ENCODE assay signal across 11 cellular contexts in genomic region chr3:142866841-142867631, GRCh38. TPM values are rescaled to one million over a fixed set of nuclear protein-coding genes. Genes with fewer than 3 reads are reported as not detected.
A peak's percentile ranks its signal among the peaks of the same experiment; 100 is the strongest.
DNase-seq lines count a peak whose midpoint lies in the region; ATAC-seq and TF ChIP-seq lines count a peak whose summit lies in the region.
"Had no signal": no experiment of that assay in that cellular context is flagged by ENCODE, and none has a peak within 500 bp of the region (broad histone marks: within the 10 kb centered on the region; RNA-seq: fewer than 3 reads in every experiment).

No MANE protein-coding gene starts in this region.

- H3K27ac Mint-ChIP-seq in activated CD4-positive, alpha-beta T cell treated with anti-CD3 and anti-CD28 coated beads, Interleukin-2, amount 10 ng/mL, durations not matched to agents 7 days and 5 days, result no peak overlapping the region
- H3K27ac Mint-ChIP-seq: activated naive CD8-positive, alpha-beta T cell treated with anti-CD3 and anti-CD28 coated beads for 36 hours; CD4-positive, CD25-positive, alpha-beta regulatory T cell had no signal

- TF ChIP-seq POLR2A in adrenal gland (IDR thresholded peaks at IDR 0.05), result no peak

- DNase-seq in DMS 273 (lab: John Stamatoyannopoulos, UW; ENCODE audit: unreplicated experiment), result peak; percentile 87
- DNase-seq in NCI-H1105 (lab: John Stamatoyannopoulos, UW), result peak; percentile 60
- peak; percentile 9 for DNase-seq in RPMI7951 (ENCODE audit: low read depth)
- no peak for DNase-seq in activated CD4-positive, alpha-beta T cell treated with anti-CD3 and anti-CD28 coated beads, Interleukin-2, amount 10 ng/mL, durations not matched to agents 7 days and 5 days
- no peak for DNase-seq in adrenal gland
- no peak for DNase-seq in D341Med (ENCODE audit: low spot score)
- DNase-seq: activated naive CD8-positive, alpha-beta T cell treated with anti-CD3 and anti-CD28 coated beads for 36 hours; CD4-positive, CD25-positive, alpha-beta regulatory T cell; KG1 had no signal

- 67 to 79% (median 71%) methylated on average over 9 of the region's 9 CpGs for WGBS in adrenal gland, 4 donors

- ATAC-seq in GM18520 (IDR thresholded peaks at IDR 0.05; ENCODE audit: unreplicated experiment), result no peak

- no peak overlapping the region for H3K9ac ChIP-seq in iPS-20b (ENCODE audit: low read depth, low read length)

- no peaks in the 10 kb centered on the region for H3K27me3 ChIP-seq in iPS-20b (ENCODE audit: insufficient read depth, low read length)
- H3K27me3 ChIP-seq in adrenal gland, result no peaks in the 10 kb centered on the region

- no peaks in the 10 kb centered on the region for H3K9me3 Mint-ChIP-seq in activated CD4-positive, alpha-beta T cell treated with anti-CD3 and anti-CD28 coated beads, Interleukin-2, amount 10 ng/mL, durations not matched to agents 7 days and 5 days
- H3K9me3 Mint-ChIP-seq: activated naive CD8-positive, alpha-beta T cell treated with anti-CD3 and anti-CD28 coated beads for 36 hours had no signal

- TF ChIP-seq CTCF in adrenal gland (IDR thresholded peaks at IDR 0.05), result no peak

- no peak overlapping the region for H3K27ac ChIP-seq in iPS-20b (ENCODE audit: low read length)
- no peak overlapping the region for H3K27ac ChIP-seq in adrenal gland

- intact Hi-C loops in adrenal gland (cut with DNase I), result no loop called here

- H3K4me1 ChIP-seq in iPS-20b (ENCODE audit: insufficient read depth, low read length) (peaks cover 49% of the 10 kb centered on the region), adrenal gland (replicated peaks in 1 of 2) (no peaks in the 10 kb centered on the region)

- H3K4me3 ChIP-seq in iPS-20b (ENCODE audit: low read length), result peak overlapping the region; percentile 32; the same call in 1 of the 2 replicates
- no peak overlapping the region for H3K4me3 ChIP-seq in adrenal gland

- no peaks in the 10 kb centered on the region for H3K9me3 ChIP-seq in iPS-20b (ENCODE audit: insufficient read depth, low read depth, low read length)
- H3K9me3 ChIP-seq in adrenal gland (replicated peaks in 1 of 3), result no peaks in the 10 kb centered on the region

- POLR2A ChIA-PET in activated CD4-positive, alpha-beta T cell treated with anti-CD3 and anti-CD28 coated beads, Interleukin-2, amount 10 ng/mL, durations not matched to agents 7 days and 5 days (lab: Charles Lee), result no interaction called here

- CTCF ChIA-PET in activated CD4-positive, alpha-beta T cell treated with anti-CD3 and anti-CD28 coated beads, Interleukin-2, amount 10 ng/mL, durations not matched to agents 7 days and 5 days (lab: Charles Lee), result interaction anchor here (0.6 kb wide), 1 partner anchor 38 kb away, joined by 4 read pairs; no protein-coding TSS in a partner anchor

- H3K36me3 Mint-ChIP-seq in activated CD4-positive, alpha-beta T cell treated with anti-CD3 and anti-CD28 coated beads, Interleukin-2, amount 10 ng/mL, durations not matched to agents 7 days and 5 days (ENCODE audit: low read depth), result no peaks in the 10 kb centered on the region
- H3K36me3 Mint-ChIP-seq: activated naive CD8-positive, alpha-beta T cell treated with anti-CD3 and anti-CD28 coated beads for 36 hours; CD4-positive, CD25-positive, alpha-beta regulatory T cell had no signal

- no peaks in the 10 kb centered on the region for H3K36me3 ChIP-seq in iPS-20b (ENCODE audit: insufficient read depth, low read depth, low read length)
- H3K36me3 ChIP-seq in adrenal gland (replicated peaks in 1 of 2), result no peaks in the 10 kb centered on the region

- H3K4me3 Mint-ChIP-seq in activated CD4-positive, alpha-beta T cell treated with anti-CD3 and anti-CD28 coated beads, Interleukin-2, amount 10 ng/mL, durations not matched to agents 7 days and 5 days, result no peak overlapping the region
- H3K4me3 Mint-ChIP-seq: activated naive CD8-positive, alpha-beta T cell treated with anti-CD3 and anti-CD28 coated beads for 36 hours; CD4-positive, CD25-positive, alpha-beta regulatory T cell had no signal

- H3K4me1 Mint-ChIP-seq in activated CD4-positive, alpha-beta T cell treated with anti-CD3 and anti-CD28 coated beads, Interleukin-2, amount 10 ng/mL, durations not matched to agents 7 days and 5 days, result peaks cover 10% of the 10 kb centered on the region

- H3K27me3 Mint-ChIP-seq in activated CD4-positive, alpha-beta T cell treated with anti-CD3 and anti-CD28 coated beads, Interleukin-2, amount 10 ng/mL, durations not matched to agents 7 days and 5 days, result peaks cover 8% of the 10 kb centered on the region

RNA-seq across cellular contexts. Expression of gene PCOLCE2, which starts 21.8 kb away (rescaled TPM):
- 2.1 and 2.8 TPM in 2 replicates for total RNA-seq in RPMI7951 (2014; rRNA removed; shearing (Covaris generic))
- total RNA-seq in activated CD4-positive, alpha-beta T cell treated with anti-CD3 and anti-CD28 coated beads, Interleukin-2, amount 10 ng/mL, durations not matched to agents 7 days and 5 days, result not detected
- 1 to 10 TPM; 1.4 to 9.8 (median 3.5) TPM for total RNA-seq in adrenal gland
- polyA plus RNA-seq in adrenal gland, result 10 to 100 TPM in 1 of 3 donors, 1 to 10 TPM in 2; 4.6 to 18.2 (median 5.3) TPM
- total RNA-seq: CD4-positive, CD25-positive, alpha-beta regulatory T cell had no signal
- polyA plus RNA-seq: CD4-positive, CD25-positive, alpha-beta regulatory T cell had no signal

Comparison
In these comparisons a context has a peak if more than half of its experiments do, and no peak if none do; other contexts are left out.
1. DNase-seq: peak in DMS 273 (single experiment), NCI-H1105 (single experiment) and RPMI7951 (single experiment); none in activated CD4-positive, alpha-beta T cell treated with anti-CD3 and anti-CD28 coated beads, Interleukin-2, amount 10 ng/mL, durations not matched to agents 7 days and 5 days (single experiment), adrenal gland (0 of 7) and D341Med (single experiment).